ENCODE assay signal across 27 cellular contexts in the genomic region with DNA sequence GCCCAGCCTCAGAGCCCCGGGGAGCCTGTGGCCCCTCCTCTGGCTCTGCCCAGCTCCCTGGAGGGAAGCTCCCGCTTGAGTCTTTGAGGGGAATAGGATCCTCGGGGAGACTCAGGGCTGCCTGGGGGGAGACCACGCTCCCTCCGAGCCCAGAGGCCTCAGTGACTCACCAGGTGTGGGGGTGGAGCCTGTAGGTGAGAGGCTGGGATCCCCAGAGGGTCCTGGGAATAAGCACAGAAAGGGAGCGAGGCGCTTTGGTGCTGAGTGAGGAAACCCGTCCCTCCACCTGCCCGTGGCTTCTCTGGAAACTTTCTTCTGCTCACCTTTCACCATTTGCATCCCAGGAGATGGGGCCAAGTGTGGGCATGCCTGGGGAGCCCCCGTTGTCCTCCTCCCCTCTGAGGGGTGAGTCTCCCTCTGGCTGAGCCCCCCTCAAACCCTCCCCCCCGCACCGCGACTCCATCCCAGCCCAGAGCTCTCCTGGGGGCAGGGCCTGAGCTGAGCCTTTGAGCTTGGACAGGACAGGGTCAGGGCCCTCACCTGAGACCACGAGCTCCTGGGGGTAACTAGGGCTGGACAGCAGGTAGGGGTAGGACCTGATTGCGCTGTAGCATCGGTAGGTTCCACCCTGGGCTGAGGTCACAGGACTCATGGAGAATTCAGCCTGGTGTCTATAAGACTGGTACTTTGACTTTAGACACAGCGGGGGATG. TPM values are rescaled to one million over a fixed set of nuclear protein-coding genes. Genes with fewer than 3 reads are reported as not detected.
DNase-seq lines count a peak whose midpoint lies in the region; FAIRE-seq and TF ChIP-seq lines count a peak whose summit lies in the region.
"Had no signal": no experiment of that assay in that cellular context is flagged by ENCODE, and none has a peak within 500 bp of the region (broad histone marks: within the 10 kb centered on the region; RNA-seq: fewer than 3 reads in every experiment).

No MANE protein-coding gene starts in this region.

- no peak overlapping the region for H3K18ac ChIP-seq in H1 (ENCODE audit: extremely low read depth, low read length)

- TF ChIP-seq RAD21 in H1 (IDR thresholded peaks at IDR 0.05 in 1 of 2, conservative IDR thresholded peaks at IDR 0.05 in 1 of 2; ENCODE audit: low read depth in 2 of 2, low read length in 2 of 2): no peak

- no peak overlapping the region for H3K27ac ChIP-seq in HEK293 (ENCODE audit: extremely low read depth, low read depth, low read length)
- H3K27ac ChIP-seq in H1 (ENCODE audit: low read depth, low read length): no peak overlapping the region
- no peak overlapping the region for H3K27ac ChIP-seq in osteoblast (ENCODE audit: low read depth, low read length)
- H3K27ac ChIP-seq in smooth muscle cell (ENCODE audit: low read depth): no peak overlapping the region
- H3K27ac ChIP-seq: C4-2B, colonic mucosa, esophagus muscularis mucosa, heart right ventricle, KMS-11, neural progenitor cell, testis had no signal

- H2BK5ac ChIP-seq in H1 (ENCODE audit: low read depth, low read length): no peak overlapping the region; the same call in 1 of the 2 replicates

- no peak overlapping the region for H2BK20ac ChIP-seq in H1 (ENCODE audit: low read length)

- no peaks in the 10 kb centered on the region for H3K23me2 ChIP-seq in H1 (ENCODE audit: low read depth, low read length)

- TF ChIP-seq CTCF in HEK293 (tag by site-specific recombination; IDR thresholded peaks at IDR 0.05) (no peak), H1 (IDR thresholded peaks at IDR 0.05; ENCODE audit: control extremely low read depth in 1 of 3, insufficient read depth in 1 of 3, low read depth in 1 of 3, low read length in 3 of 3) (no peak), osteoblast (IDR thresholded peaks at IDR 0.05; ENCODE audit: extremely low read depth, low read depth, low read length) (no peak), smooth muscle cell (IDR thresholded peaks at IDR 0.05; ENCODE audit: borderline replicate concordance, insufficient read depth, poor library complexity, severe bottlenecking) (no peak)

- POLR2A ChIA-PET in HEK293 (lab: Yijun Ruan, JAX) (no interaction called here), H1 (lab: Charles Lee; ENCODE audit: partially characterized antibody) (interaction anchor here (1.2 to 2.2 kb wide), 2 partner anchors 53 to 85 kb away, joined by 3 to 9 read pairs; no protein-coding TSS in a partner anchor)

- H3K4me3 ChIP-seq in HEK293 (ENCODE audit: low read depth, low read length): no peak overlapping the region
- no peak overlapping the region for H3K4me3 ChIP-seq in H1 (ENCODE audit: extremely low read depth in 1 of 4, insufficient read depth in 2 of 4, low read depth in 3 of 4, low read length in 4 of 4)
- no peak overlapping the region for H3K4me3 ChIP-seq in osteoblast (ENCODE audit: insufficient read depth, low read length)
- H3K4me3 ChIP-seq in smooth muscle cell: no peak overlapping the region
- H3K4me3 ChIP-seq: colonic mucosa, heart right ventricle, neural progenitor cell, testis had no signal

- TF ChIP-seq EP300 in H1 (IDR thresholded peaks at IDR 0.05; ENCODE audit: borderline replicate concordance in 1 of 2, low read depth in 2 of 2, low read length in 2 of 2): no peak

- H2AFZ ChIP-seq in H1 (ENCODE audit: low read length) (peak overlapping the region; percentile 53; the same call in 1 of the 2 replicates), osteoblast (ENCODE audit: low read length) (no peak overlapping the region), smooth muscle cell (ENCODE audit: low read depth) (no peak overlapping the region)
- H2AFZ ChIP-seq: neural progenitor cell had no signal

- H2BK15ac ChIP-seq in H1 (ENCODE audit: low read length): no peak overlapping the region; the same call in 1 of the 2 replicates

- 82% methylated on average over 14 of the region's 17 CpGs; no CpG with 5 or more reads in 1 of the 2 experiments for WGBS in H1 (ENCODE audit: extremely low coverage in 1 of 2, insufficient coverage in 1 of 2, insufficient read length in 1 of 2, insufficient replicate concordance in 2 of 2, low coverage in 1 of 2, low lambda C conversion rate in 2 of 2, missing lambda C conversion rate in 1 of 2), 2 experiments
- 77% methylated on average over 14 of the region's 17 CpGs for WGBS in smooth muscle cell (ENCODE audit: low lambda C conversion rate)

- no peak overlapping the region for H2AK5ac ChIP-seq in H1 (ENCODE audit: low read depth, low read length)

- no peak overlapping the region for H3K23ac ChIP-seq in H1 (ENCODE audit: insufficient read length)

- no peak for FAIRE-seq in H1 (lab: Jason Lieb, UNC)
- FAIRE-seq: bronchial epithelial cell, urothelium cell line had no signal

- H3K36me3 ChIP-seq in HEK293 (ENCODE audit: control insufficient read depth in 2 of 2, insufficient read depth in 1 of 2, low read length in 2 of 2) (no peaks in the 10 kb centered on the region), H1 (ENCODE audit: control insufficient read depth in 2 of 4, insufficient read depth in 4 of 4, low read length in 3 of 4) (no peaks in the 10 kb centered on the region), osteoblast (ENCODE audit: insufficient read depth, low read length) (no peaks in the 10 kb centered on the region), smooth muscle cell (ENCODE audit: low read depth) (no peaks in the 10 kb centered on the region)
- H3K36me3 ChIP-seq: colonic mucosa, esophagus muscularis mucosa, heart right ventricle, neural progenitor cell had no signal

- peak overlapping the region; percentile 63; the same call in 1 of the 2 replicates for H2BK12ac ChIP-seq in H1 (ENCODE audit: low read depth, low read length)

- H3K4me1 ChIP-seq in HEK293 (ENCODE audit: control insufficient read depth, insufficient read depth, low read length) (no peaks in the 10 kb centered on the region), H1 (replicated peaks in 1 of 4; ENCODE audit: control insufficient read depth in 3 of 4, insufficient read depth in 4 of 4, low read length in 3 of 4) (peaks cover 0 to 13% (median 1%) of the 10 kb centered on the region in 4 experiments; a peak in 4 of 7 replicates), osteoblast (ENCODE audit: insufficient read depth, low read length) (no peaks in the 10 kb centered on the region), smooth muscle cell (ENCODE audit: low read depth) (no peaks in the 10 kb centered on the region)
- H3K4me1 ChIP-seq: colonic mucosa, esophagus muscularis mucosa, neural progenitor cell had no signal

- no peak for TF ChIP-seq POLR2A in H1 (IDR thresholded peaks at IDR 0.05; ENCODE audit: control extremely low read depth in 1 of 2, low read depth in 2 of 2, low read length in 2 of 2)

- CTCF ChIA-PET in HEK293 (lab: Yijun Ruan, JAX) (interaction anchor here (0.5 kb wide), 1 partner anchor 1851 kb away, joined by 4 read pairs; no protein-coding TSS in a partner anchor), H1 (lab: Charles Lee; ENCODE audit: partially characterized antibody) (interaction anchor here (0.5 to 0.9 kb wide), 2 partner anchors 77 to 101 kb away, joined by 3 read pairs; no protein-coding TSS in a partner anchor)

- no peak overlapping the region for H4K5ac ChIP-seq in H1 (ENCODE audit: insufficient read length, low read depth, low read length)

- no peak overlapping the region for H2BK120ac ChIP-seq in H1 (replicated peaks; ENCODE audit: low read depth, low read length)

- no peak overlapping the region for H4K91ac ChIP-seq in H1 (replicated peaks; ENCODE audit: insufficient read length, low read length)

- no peaks in the 10 kb centered on the region; a peak in 2 of 7 replicates for H3K27me3 ChIP-seq in H1 (replicated peaks in 1 of 4; ENCODE audit: control insufficient read depth in 3 of 4, extremely low read depth in 1 of 4, insufficient read depth in 3 of 4, low read length in 3 of 4)
- H3K27me3 ChIP-seq in osteoblast (ENCODE audit: insufficient read depth, low read length): peaks cover 25% of the 10 kb centered on the region
- H3K27me3 ChIP-seq in smooth muscle cell (ENCODE audit: low read depth): peaks cover 13% of the 10 kb centered on the region
- H3K27me3 ChIP-seq: testis had no signal

- DNase-seq in H1 (ENCODE audit: low read depth in 1 of 2, low spot score in 2 of 2) (peak in 1 of 2 experiments; percentile 48), osteoblast (ENCODE audit: insufficient read length, low spot score, missing footprints) (peak; percentile 62), smooth muscle cell (lab: John Stamatoyannopoulos, UW; ENCODE audit: unreplicated experiment) (no peak), pons (ENCODE audit: low spot score) (no peak)
- DNase-seq: activated CD4-positive, alpha-beta T cell treated with anti-CD3 and anti-CD28 coated beads for 36 hours; activated CD8-positive, alpha-beta T cell treated with anti-CD3 and anti-CD28 coated beads, Interleukin-2, amount 10 ng/mL, durations not matched to agents 7 days and 5 days; activated T-cell treated with anti-CD3 and anti-CD28 coated beads for 4 hours; anterior cingulate cortex; colonic mucosa; DND-41; foreskin melanocyte; heart right ventricle; left colon; NCI-H1417; NCI-H2107; stimulated activated CD4-positive, alpha-beta T cell treated with anti-CD3 and anti-CD28 coated beads, Interleukin-4, amount 100 ng/mL, for 4 hours; stimulated activated naive B cell treated with anti-CD40 and anti-IgM and Interleukin-4, amounts not matched to agents 10 μg/mL and 1 μg/mL and 100 μg/mL, for 72 hours; T-helper 2 cell; testis had no signal

- H4K8ac ChIP-seq in H1 (ENCODE audit: extremely low read depth, insufficient read depth, low read length): no peak overlapping the region

- H3K4me2 ChIP-seq in H1 (ENCODE audit: insufficient read depth in 1 of 2, low read depth in 2 of 2, low read length in 2 of 2): no peak overlapping the region; a peak in 2 of 4 replicates
- no peak overlapping the region for H3K4me2 ChIP-seq in osteoblast (ENCODE audit: insufficient read depth, low read length)
- no peak overlapping the region for H3K4me2 ChIP-seq in smooth muscle cell
- H3K4me2 ChIP-seq: KMS-11, neural progenitor cell had no signal

- H4K20me1 ChIP-seq in H1 (replicated peaks in 1 of 2; ENCODE audit: control insufficient read depth in 1 of 2, insufficient read depth in 2 of 2, low read length in 2 of 2): no peaks in the 10 kb centered on the region
- no peaks in the 10 kb centered on the region for H4K20me1 ChIP-seq in osteoblast (ENCODE audit: insufficient read depth, low read length)
- H4K20me1 ChIP-seq in smooth muscle cell (ENCODE audit: low read depth): no peaks in the 10 kb centered on the region

- H3F3A ChIP-seq in smooth muscle cell (ENCODE audit: low read depth): no peaks in the 10 kb centered on the region

- H3K79me2 ChIP-seq in H1 (ENCODE audit: control insufficient read depth in 1 of 2, insufficient read depth in 2 of 2, low read length in 2 of 2) (no peaks in the 10 kb centered on the region), osteoblast (ENCODE audit: insufficient read depth, low read length) (no peaks in the 10 kb centered on the region), smooth muscle cell (ENCODE audit: low read depth) (no peaks in the 10 kb centered on the region)

- H3K14ac ChIP-seq in H1 (ENCODE audit: insufficient read length): no peak overlapping the region

- H3K9ac ChIP-seq in H1 (replicated peaks in 1 of 4; ENCODE audit: extremely low read depth in 1 of 4, low read depth in 3 of 4, low read length in 3 of 4) (no peak overlapping the region), smooth muscle cell (ENCODE audit: low read depth) (no peak overlapping the region)
- H3K9ac ChIP-seq: KMS-11, neural progenitor cell had no signal

- H3K9me3 ChIP-seq in HEK293 (ENCODE audit: control insufficient read depth, insufficient read depth, low read depth, low read length): no peaks in the 10 kb centered on the region
- no peaks in the 10 kb centered on the region for H3K9me3 ChIP-seq in H1 (ENCODE audit: insufficient read depth in 2 of 2, low read depth in 1 of 2, low read length in 1 of 2)
- no peaks in the 10 kb centered on the region for H3K9me3 ChIP-seq in osteoblast (ENCODE audit: low read depth, low read length)
- H3K9me3 ChIP-seq in smooth muscle cell (replicated peaks; ENCODE audit: low read depth): no peaks in the 10 kb centered on the region
- H3K9me3 ChIP-seq: colonic mucosa, esophagus muscularis mucosa, heart right ventricle, testis had no signal

- no peak overlapping the region for H3K56ac ChIP-seq in H1 (replicated peaks; ENCODE audit: insufficient read length, low read depth, low read length)

- no peaks in the 10 kb centered on the region for H3K79me1 ChIP-seq in H1 (ENCODE audit: low read depth, low read length)

- no peak overlapping the region for H3K4ac ChIP-seq in H1 (replicated peaks; ENCODE audit: insufficient read length, low read depth, low read length)

RNA-seq across cellular contexts. Expression of gene LILRB5, which starts 2.7 kb away (rescaled TPM):
- total RNA-seq in H1 (2021; fragmentation: NEBNext Ultra II Directional; extraction: Animal tissue kit (Norgen Biotek cat#: 25700)): not detected in 2 replicates
- polyA plus RNA-seq in H1 (2011; rRNA removed) (0.05 and 0.06 TPM in 2 replicates), smooth muscle cell (not detected in 2 replicates)
- 0.06 TPM for polyA plus RNA-seq in H1 (2011; cell fraction: cytosol; rRNA removed)
- polyA plus RNA-seq in H1 (2011; cell fraction: nucleus; rRNA removed): 0.16 TPM
- 0.10 TPM in 1 of 4 replicates, not detected in the others for polyA plus RNA-seq in H1 (2012, experiment 1 of 2)
- not detected for polyA plus RNA-seq in H1 (2012, experiment 2 of 2)
- polyA plus RNA-seq in H1 (2013, experiment 1 of 2): 0.02 TPM
- polyA plus RNA-seq in H1 (2013, experiment 2 of 2): 0.02 TPM
- polyA minus RNA-seq in H1 (2011; rRNA and poly(A)+ RNA removed): 0.06 TPM in 1 of 2 replicates, not detected in the other
- not detected for polyA minus RNA-seq in H1 (2011; cell fraction: cytosol; rRNA and poly(A)+ RNA removed)
- 0.10 TPM for polyA minus RNA-seq in H1 (2011; cell fraction: nucleus; rRNA and poly(A)+ RNA removed)
- total RNA-seq in osteoblast (not detected in 2 replicates), smooth muscle cell (not detected in 2 replicates)
- total RNA-seq: activated CD4-positive, alpha-beta T cell treated with anti-CD3 and anti-CD28 coated beads for 36 hours; activated CD8-positive, alpha-beta T cell treated with anti-CD3 and anti-CD28 coated beads, Interleukin-2, amount 10 ng/mL, durations not matched to agents 7 days and 5 days; bronchial epithelial cell; NCI-H460 had no signal

RNA-seq across cellular contexts. Expression of gene LILRA6, which starts 11.8 kb away (rescaled TPM):
- not detected in 2 replicates for total RNA-seq in H1 (2021; fragmentation: NEBNext Ultra II Directional; extraction: Animal tissue kit (Norgen Biotek cat#: 25700))
- polyA plus RNA-seq in H1 (2011; rRNA removed) (not detected in 2 replicates), smooth muscle cell (not detected in 2 replicates)
- polyA plus RNA-seq in H1 (2011; cell fraction: cytosol; rRNA removed): not detected
- polyA plus RNA-seq in H1 (2011; cell fraction: nucleus; rRNA removed): not detected
- 0.11 to 0.13 TPM (median 0.13 TPM) in 3 of 4 replicates, not detected in the other for polyA plus RNA-seq in H1 (2012, experiment 1 of 2)
- not detected for polyA plus RNA-seq in H1 (2012, experiment 2 of 2)
- polyA plus RNA-seq in H1 (2013, experiment 1 of 2): not detected
- not detected for polyA plus RNA-seq in H1 (2013, experiment 2 of 2)
- not detected in 2 replicates for polyA minus RNA-seq in H1 (2011; rRNA and poly(A)+ RNA removed)
- polyA minus RNA-seq in H1 (2011; cell fraction: cytosol; rRNA and poly(A)+ RNA removed): not detected
- not detected for polyA minus RNA-seq in H1 (2011; cell fraction: nucleus; rRNA and poly(A)+ RNA removed)
- total RNA-seq in osteoblast (not detected in 2 replicates), smooth muscle cell (not detected in 2 replicates)
- total RNA-seq: activated CD4-positive, alpha-beta T cell treated with anti-CD3 and anti-CD28 coated beads for 36 hours; bronchial epithelial cell; NCI-H460 had no signal

RNA-seq across cellular contexts. Expression of gene LILRB2, which starts 26.6 kb away (rescaled TPM):
- total RNA-seq in H1 (2021; fragmentation: NEBNext Ultra II Directional; extraction: Animal tissue kit (Norgen Biotek cat#: 25700)): not detected in 2 replicates
- polyA plus RNA-seq in H1 (2011; rRNA removed): not detected in 2 replicates
- polyA plus RNA-seq in H1 (2011; cell fraction: cytosol; rRNA removed): not detected
- polyA plus RNA-seq in H1 (2011; cell fraction: nucleus; rRNA removed): not detected
- not detected in 4 replicates for polyA plus RNA-seq in H1 (2012, experiment 1 of 2)
- polyA plus RNA-seq in H1 (2012, experiment 2 of 2): not detected
- polyA plus RNA-seq in H1 (2013, experiment 1 of 2): not detected
- polyA plus RNA-seq in H1 (2013, experiment 2 of 2): not detected
- polyA minus RNA-seq in H1 (2011; rRNA and poly(A)+ RNA removed): not detected in 2 replicates
- not detected for polyA minus RNA-seq in H1 (2011; cell fraction: cytosol; rRNA and poly(A)+ RNA removed)
- not detected for polyA minus RNA-seq in H1 (2011; cell fraction: nucleus; rRNA and poly(A)+ RNA removed)
- total RNA-seq in osteoblast: not detected in 2 replicates
- total RNA-seq in smooth muscle cell: not detected in 2 replicates
- polyA plus RNA-seq in smooth muscle cell: not detected in 2 replicates
- total RNA-seq: activated CD4-positive, alpha-beta T cell treated with anti-CD3 and anti-CD28 coated beads for 36 hours; activated CD8-positive, alpha-beta T cell treated with anti-CD3 and anti-CD28 coated beads, Interleukin-2, amount 10 ng/mL, durations not matched to agents 7 days and 5 days; bronchial epithelial cell; NCI-H460 had no signal

RNA-seq across cellular contexts. Expression of gene LILRB3, which starts 31.5 kb away (rescaled TPM):
- total RNA-seq in H1 (2021; fragmentation: NEBNext Ultra II Directional; extraction: Animal tissue kit (Norgen Biotek cat#: 25700)): not detected in 2 replicates
- polyA plus RNA-seq in H1 (2011; rRNA removed) (not detected in 2 replicates), smooth muscle cell (0.06 and 0.70 TPM in 2 replicates)
- not detected for polyA plus RNA-seq in H1 (2011; cell fraction: cytosol; rRNA removed)
- polyA plus RNA-seq in H1 (2011; cell fraction: nucleus; rRNA removed): not detected
- 0.08 to 0.80 TPM (median 0.11 TPM) in 4 replicates for polyA plus RNA-seq in H1 (2012, experiment 1 of 2)
- polyA plus RNA-seq in H1 (2012, experiment 2 of 2): 0.12 TPM
- not detected for polyA plus RNA-seq in H1 (2013, experiment 1 of 2)
- not detected for polyA plus RNA-seq in H1 (2013, experiment 2 of 2)
- polyA minus RNA-seq in H1 (2011; rRNA and poly(A)+ RNA removed): not detected in 2 replicates
- not detected for polyA minus RNA-seq in H1 (2011; cell fraction: cytosol; rRNA and poly(A)+ RNA removed)
- not detected for polyA minus RNA-seq in H1 (2011; cell fraction: nucleus; rRNA and poly(A)+ RNA removed)
- total RNA-seq in osteoblast (not detected in 2 replicates), smooth muscle cell (not detected in 2 replicates)
- total RNA-seq: activated CD4-positive, alpha-beta T cell treated with anti-CD3 and anti-CD28 coated beads for 36 hours; bronchial epithelial cell; NCI-H460 had no signal

RNA-seq across cellular contexts. Expression of gene RPS9, which starts 53.7 kb away (rescaled TPM):
- 1,609 and 1,661 TPM in 2 replicates for total RNA-seq in H1 (2021; fragmentation: NEBNext Ultra II Directional; extraction: Animal tissue kit (Norgen Biotek cat#: 25700))
- polyA plus RNA-seq in H1 (2011; rRNA removed) (4,172 and 4,900 TPM in 2 replicates), smooth muscle cell (347 and 352 TPM in 2 replicates)
- 5,332 TPM for polyA plus RNA-seq in H1 (2011; cell fraction: cytosol; rRNA removed)
- polyA plus RNA-seq in H1 (2011; cell fraction: nucleus; rRNA removed): 5,270 TPM
- polyA plus RNA-seq in H1 (2012, experiment 1 of 2): 3,362 to 4,178 TPM (median 3,966 TPM) in 4 replicates
- 9,430 TPM for polyA plus RNA-seq in H1 (2012, experiment 2 of 2)
- polyA plus RNA-seq in H1 (2013, experiment 1 of 2): 2,233 TPM
- 2,125 TPM for polyA plus RNA-seq in H1 (2013, experiment 2 of 2)
- polyA minus RNA-seq in H1 (2011; rRNA and poly(A)+ RNA removed): 567 and 625 TPM in 2 replicates
- polyA minus RNA-seq in H1 (2011; cell fraction: cytosol; rRNA and poly(A)+ RNA removed): 569 TPM
- polyA minus RNA-seq in H1 (2011; cell fraction: nucleus; rRNA and poly(A)+ RNA removed): 727 TPM
- total RNA-seq in osteoblast (1,229 and 1,336 TPM in 2 replicates), smooth muscle cell (1,047 and 1,149 TPM in 2 replicates)
